Comparison of ENCODE assay signal across 20 cellular contexts in genomic region chr2:163604941-163605555, GRCh38.
DNase-seq lines count a peak whose midpoint lies in the region; ATAC-seq, FAIRE-seq and TF ChIP-seq lines count a peak whose summit lies in the region.
"Had no signal": no experiment of that assay in that cellular context is flagged by ENCODE, and none has a peak within 500 bp of the region (broad histone marks: within the 10 kb centered on the region; RNA-seq: fewer than 3 reads in every experiment).

No MANE protein-coding gene starts in this region.

- H3K4me1 Mint-ChIP-seq in activated T-helper 17 cell treated with anti-CD3 and anti-CD28 coated beads, Interleukin-2, amount 50 U/mL, for 72 hours, result no peaks in the 10 kb centered on the region
- H3K4me1 Mint-ChIP-seq in activated T-cell treated with anti-CD3 and anti-CD28 coated beads, Interleukin-2, amount 50 U/mL, for 24 hours (ENCODE audit: low read depth), result no peaks in the 10 kb centered on the region
- H3K4me1 Mint-ChIP-seq in activated CD4-positive, alpha-beta memory T cell treated with anti-CD3 and anti-CD28 coated beads, Interleukin-2, amount 10 ng/mL, durations not matched to agents 7 days and 5 days, result no peaks in the 10 kb centered on the region
- H3K4me1 Mint-ChIP-seq: B cell, IgD-negative memory B cell, T-cell had no signal

- CTCF ChIA-PET in activated CD4-positive, alpha-beta memory T cell treated with anti-CD3 and anti-CD28 coated beads, Interleukin-2, amount 10 ng/mL, durations not matched to agents 7 days and 5 days (lab: Charles Lee), result no interaction called here

- POLR2A ChIA-PET in activated CD4-positive, alpha-beta memory T cell treated with anti-CD3 and anti-CD28 coated beads, Interleukin-2, amount 10 ng/mL, durations not matched to agents 7 days and 5 days (lab: Charles Lee), result no interaction called here

- no peak overlapping the region for H3K4me3 Mint-ChIP-seq in activated T-helper 17 cell treated with anti-CD3 and anti-CD28 coated beads, Interleukin-2, amount 50 U/mL, for 72 hours
- no peak overlapping the region for H3K4me3 Mint-ChIP-seq in activated T-cell treated with anti-CD3 and anti-CD28 coated beads, Interleukin-2, amount 50 U/mL, for 24 hours
- no peak overlapping the region for H3K4me3 Mint-ChIP-seq in activated CD4-positive, alpha-beta memory T cell treated with anti-CD3 and anti-CD28 coated beads, Interleukin-2, amount 10 ng/mL, durations not matched to agents 7 days and 5 days
- H3K4me3 Mint-ChIP-seq: B cell, IgD-negative memory B cell, T-cell had no signal

- H3K27ac Mint-ChIP-seq in activated T-helper 17 cell treated with anti-CD3 and anti-CD28 coated beads, Interleukin-2, amount 50 U/mL, for 72 hours, result no peak overlapping the region
- no peak overlapping the region for H3K27ac Mint-ChIP-seq in activated T-cell treated with anti-CD3 and anti-CD28 coated beads, Interleukin-2, amount 50 U/mL, for 24 hours
- no peak overlapping the region for H3K27ac Mint-ChIP-seq in activated CD4-positive, alpha-beta memory T cell treated with anti-CD3 and anti-CD28 coated beads, Interleukin-2, amount 10 ng/mL, durations not matched to agents 7 days and 5 days
- H3K27ac Mint-ChIP-seq: B cell, IgD-negative memory B cell, T-cell had no signal

- DNase-seq in cardiac muscle cell (ENCODE audit: low read depth in 1 of 2, low spot score in 1 of 2), result peak in 1 of 2 donors; percentile 55
- DNase-seq in Right ventricle myocardium superior, result no peak
- peak; percentile 69 for DNase-seq in RCC 7860 (ENCODE audit: low spot score)
- DNase-seq in fibroblast of mammary gland (ENCODE audit: low read depth), result peak; percentile 58
- no peak for DNase-seq in activated T-cell treated with anti-CD3 and anti-CD28 coated beads, Interleukin-2, amount 50 U/mL, for 24 hours
- DNase-seq in DMS 273 (lab: John Stamatoyannopoulos, UW; ENCODE audit: unreplicated experiment), result no peak
- no peak for DNase-seq in activated CD4-positive, alpha-beta memory T cell treated with anti-CD3 and anti-CD28 coated beads, Interleukin-2, amount 10 ng/mL, durations not matched to agents 7 days and 5 days
- DNase-seq: activated CD4-positive, alpha-beta T cell treated with anti-CD3 and anti-CD28 coated beads for 4 hours; activated effector memory CD4-positive, alpha-beta T cell treated with anti-CD3 and anti-CD28 coated beads, Interleukin-2, amount 50 U/mL, for 16 hours; caudate nucleus; DND-41; NCI-H187; stimulated activated CD4-positive, alpha-beta T cell treated with anti-CD3 and anti-CD28 coated beads, Interleukin-4, amount 100 ng/mL, for 1 hour; stimulated activated naive CD4-positive, alpha-beta T cell; T-cell had no signal

- no peaks in the 10 kb centered on the region for H3K27me3 ChIP-seq in cardiac muscle cell
- H3K27me3 ChIP-seq: vagina had no signal

- FAIRE-seq in RCC 7860 (lab: Jason Lieb, UNC), result peak; percentile 75

- no peaks in the 10 kb centered on the region for H3K27me3 Mint-ChIP-seq in activated T-helper 17 cell treated with anti-CD3 and anti-CD28 coated beads, Interleukin-2, amount 50 U/mL, for 72 hours
- no peaks in the 10 kb centered on the region for H3K27me3 Mint-ChIP-seq in activated T-cell treated with anti-CD3 and anti-CD28 coated beads, Interleukin-2, amount 50 U/mL, for 24 hours
- no peaks in the 10 kb centered on the region for H3K27me3 Mint-ChIP-seq in activated CD4-positive, alpha-beta memory T cell treated with anti-CD3 and anti-CD28 coated beads, Interleukin-2, amount 10 ng/mL, durations not matched to agents 7 days and 5 days
- H3K27me3 Mint-ChIP-seq: B cell, T-cell had no signal

- no peaks in the 10 kb centered on the region for H3K36me3 Mint-ChIP-seq in activated T-helper 17 cell treated with anti-CD3 and anti-CD28 coated beads, Interleukin-2, amount 50 U/mL, for 72 hours (ENCODE audit: low read depth)
- H3K36me3 Mint-ChIP-seq in activated T-cell treated with anti-CD3 and anti-CD28 coated beads, Interleukin-2, amount 50 U/mL, for 24 hours (ENCODE audit: low read depth), result no peaks in the 10 kb centered on the region
- no peaks in the 10 kb centered on the region for H3K36me3 Mint-ChIP-seq in activated CD4-positive, alpha-beta memory T cell treated with anti-CD3 and anti-CD28 coated beads, Interleukin-2, amount 10 ng/mL, durations not matched to agents 7 days and 5 days (ENCODE audit: low read depth)
- H3K36me3 Mint-ChIP-seq: IgD-negative memory B cell, T-cell had no signal

- peaks cover 65% of the 10 kb centered on the region for H3K4me1 ChIP-seq in cardiac muscle cell (ENCODE audit: low read depth)
- H3K4me1 ChIP-seq: vagina had no signal

- no peaks in the 10 kb centered on the region for H3K9me3 Mint-ChIP-seq in activated T-helper 17 cell treated with anti-CD3 and anti-CD28 coated beads, Interleukin-2, amount 50 U/mL, for 72 hours
- H3K9me3 Mint-ChIP-seq in activated T-cell treated with anti-CD3 and anti-CD28 coated beads, Interleukin-2, amount 50 U/mL, for 24 hours, result peaks cover 2% of the 10 kb centered on the region
- H3K9me3 Mint-ChIP-seq in activated CD4-positive, alpha-beta memory T cell treated with anti-CD3 and anti-CD28 coated beads, Interleukin-2, amount 10 ng/mL, durations not matched to agents 7 days and 5 days, result peaks cover 7% of the 10 kb centered on the region

- peak overlapping the region; percentile 55 for H3K27ac ChIP-seq in cardiac muscle cell
- H3K27ac ChIP-seq: epithelial cell of prostate, vagina had no signal

- H3K36me3 ChIP-seq in cardiac muscle cell, result peaks cover 5% of the 10 kb centered on the region
- H3K36me3 ChIP-seq: vagina had no signal

- intact Hi-C loops in Right ventricle myocardium superior (cut with DNase I), result loop anchor here (10.0 kb wide), 1 partner anchor 130 kb away; the partner anchor contains the start of gene FIGN

- no peak for ATAC-seq in Right ventricle myocardium superior (ENCODE audit: poor library complexity)
- no peak for ATAC-seq in activated T-helper 17 cell treated with anti-CD3 and anti-CD28 coated beads, Interleukin-2, amount 50 U/mL, for 72 hours (replicated peaks)
- ATAC-seq: T-cell had no signal

- TF ChIP-seq CTCF in cardiac muscle cell (IDR thresholded peaks at IDR 0.05; ENCODE audit: low read depth, low read length) (no peak), fibroblast of mammary gland (conservative IDR thresholded peaks at IDR 0.05; ENCODE audit: control insufficient read depth, insufficient read depth, low read depth, low read length) (no peak)

- H3K4me3 ChIP-seq in cardiac muscle cell, result no peak overlapping the region
- H3K4me3 ChIP-seq in fibroblast of mammary gland (ENCODE audit: control insufficient read depth, low read depth, low read length), result no peak overlapping the region
- H3K4me3 ChIP-seq: vagina had no signal

- H3K9me3 ChIP-seq in cardiac muscle cell (ENCODE audit: low read depth), result no peaks in the 10 kb centered on the region
- H3K9me3 ChIP-seq: vagina had no signal

Comparison
In these comparisons a context has a peak if more than half of its experiments do, and no peak if none do; other contexts are left out.
1. DNase-seq: peak in RCC 7860 (single experiment) and fibroblast of mammary gland (single experiment); none in Right ventricle myocardium superior (single experiment), activated T-cell treated with anti-CD3 and anti-CD28 coated beads, Interleukin-2, amount 50 U/mL, for 24 hours (single experiment), DMS 273 (single experiment) and activated CD4-positive, alpha-beta memory T cell treated with anti-CD3 and anti-CD28 coated beads, Interleukin-2, amount 10 ng/mL, durations not matched to agents 7 days and 5 days (single experiment).